Comparison of ENCODE assay signal across 8 cellular contexts in the genomic region with DNA sequence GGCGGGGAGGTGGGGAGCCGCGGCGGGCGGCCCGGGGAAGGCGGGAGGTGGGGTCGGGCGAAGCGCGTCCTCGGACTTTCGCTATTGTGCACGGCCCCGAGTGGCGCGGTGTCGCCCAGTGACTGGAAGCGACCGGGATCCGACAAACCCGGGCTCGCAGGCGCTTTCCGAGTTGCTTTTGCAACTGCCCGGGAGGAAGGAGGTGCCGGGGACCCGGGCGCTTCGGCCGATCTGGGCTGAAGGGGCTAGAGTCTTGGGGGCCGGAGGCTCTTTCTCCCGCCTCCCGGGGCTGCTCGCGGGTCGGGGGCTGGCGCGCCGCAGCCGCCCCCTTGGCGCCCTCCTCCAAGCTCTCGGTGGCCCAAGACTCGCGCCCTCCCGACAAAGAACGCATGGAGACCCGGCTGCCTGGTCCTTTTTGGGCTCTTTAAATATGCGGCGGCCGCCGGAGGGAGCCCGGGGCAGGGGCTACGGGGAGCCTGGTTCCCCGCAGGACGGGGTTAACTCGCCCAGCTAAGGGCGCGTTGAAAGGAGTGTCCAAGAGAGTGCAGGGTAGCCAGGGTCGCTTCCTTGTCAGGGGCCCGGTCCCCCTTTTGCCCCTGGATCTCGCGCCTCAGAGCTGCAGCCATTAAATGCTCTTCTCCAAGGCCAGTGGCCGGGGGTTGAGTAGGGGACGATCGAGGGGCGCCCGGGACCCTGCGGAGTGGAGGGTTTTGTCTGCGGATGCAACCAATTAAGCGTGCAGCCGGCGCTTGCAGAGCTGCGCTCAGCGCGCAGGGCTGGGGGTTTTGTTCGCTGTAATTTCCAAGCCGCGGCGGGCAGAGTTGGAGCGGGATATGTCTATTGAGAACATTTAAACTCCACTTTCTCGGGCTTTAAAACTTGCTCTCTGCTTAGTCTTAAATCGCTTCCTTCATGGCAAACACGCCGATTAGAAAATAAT. TPM values are rescaled to one million over a fixed set of nuclear protein-coding genes. Genes with fewer than 3 reads are reported as not detected.
DNase-seq lines count a peak whose midpoint lies in the region; ATAC-seq, FAIRE-seq and TF ChIP-seq lines count a peak whose summit lies in the region.

No MANE protein-coding gene starts in this region.

- no peaks in the 10 kb centered on the region for H3K27me3 ChIP-seq in HUES64 (ENCODE audit: insufficient read depth, low read length)

- TF ChIP-seq CTCF in brain (conservative IDR thresholded peaks at IDR 0.05), result no peak
- no peak for TF ChIP-seq CTCF in kidney (IDR thresholded peaks at IDR 0.05; ENCODE audit: borderline replicate concordance, extremely low read depth, insufficient read depth)

- H3K9me3 Mint-ChIP-seq in brain, result no peaks in the 10 kb centered on the region

- peak; percentile 12 for ATAC-seq in stimulated activated naive CD8-positive, alpha-beta T cell treated with anti-CD3 and anti-CD28 coated beads, Interleukin-15, Interleukin-2, amounts not matched to agents 100 U/mL and 50 U/mL, for 24 hours
- ATAC-seq in HG03342 (IDR thresholded peaks at IDR 0.05; ENCODE audit: unreplicated experiment) (no peak), GM19023 (IDR thresholded peaks at IDR 0.05; ENCODE audit: unreplicated experiment) (no peak), GM18873 (IDR thresholded peaks at IDR 0.05; ENCODE audit: low FRiP score, unreplicated experiment) (no peak)

- intact Hi-C loops in kidney (cut with DNase I), result no loop called here

- peak; percentile 78 for DNase-seq in DMS53 (lab: John Stamatoyannopoulos, UW)
- DNase-seq in kidney, result peak; percentile 69
- DNase-seq in stimulated activated naive CD8-positive, alpha-beta T cell treated with anti-CD3 and anti-CD28 coated beads, Interleukin-15, Interleukin-2, amounts not matched to agents 100 U/mL and 50 U/mL, for 24 hours, result peak; percentile 10

- peaks cover 25% of the 10 kb centered on the region for H3K36me3 ChIP-seq in HUES64 (ENCODE audit: insufficient read depth, low read length)
- no peaks in the 10 kb centered on the region for H3K36me3 ChIP-seq in kidney (ENCODE audit: control insufficient read depth in 1 of 2, insufficient read depth in 2 of 2, low read length in 2 of 2)

- H3K4me3 ChIP-seq in HUES64 (ENCODE audit: low read length) (peak overlapping the region; percentile 89), kidney (ENCODE audit: low read length in 2 of 2) (peak overlapping the region; percentile 31 to 51)

- H3K9ac ChIP-seq in HUES64 (ENCODE audit: low read depth, low read length) (peak overlapping the region; percentile 89), kidney (ENCODE audit: low read length in 2 of 2) (no peak overlapping the region)

- WGBS in HUES64, result under 1% methylated on average over 85 of the region's 85 CpGs

- H3K9me3 ChIP-seq in HUES64 (ENCODE audit: insufficient read depth, low read depth, low read length), result no peaks in the 10 kb centered on the region
- no peaks in the 10 kb centered on the region for H3K9me3 ChIP-seq in kidney (ENCODE audit: control insufficient read depth in 1 of 2, low read length in 2 of 2)

- H3K27me3 Mint-ChIP-seq in brain, result peaks cover 35% of the 10 kb centered on the region

- H3K27ac Mint-ChIP-seq in brain, result peak overlapping the region in 4 of 5 experiments; percentile 93 to 98 (median 97)

- H3K4me1 ChIP-seq in HUES64 (ENCODE audit: insufficient read depth, low read length), result peaks cover 45% of the 10 kb centered on the region
- H3K4me1 ChIP-seq in kidney (ENCODE audit: control insufficient read depth in 1 of 2, insufficient read depth in 1 of 2, low read depth in 1 of 2, low read length in 2 of 2), result peaks cover 3 to 12% of the 10 kb centered on the region in 2 donors

- no peak for FAIRE-seq in kidney (lab: Jason Lieb, UNC)

- H3K36me3 Mint-ChIP-seq in brain, result peaks cover 3% of the 10 kb centered on the region

- H3K27ac ChIP-seq in HUES64 (ENCODE audit: low read depth, low read length), result peak overlapping the region; percentile 77
- no peak overlapping the region for H3K27ac ChIP-seq in kidney (ENCODE audit: low read depth in 2 of 2, low read length in 2 of 2)

- peaks cover 50% of the 10 kb centered on the region for H3K4me1 Mint-ChIP-seq in brain

- H3K4me3 Mint-ChIP-seq in brain, result peak overlapping the region; percentile 86 to 98 (median 94)

RNA-seq across cellular contexts. Expression of a gene that starts 1.6 kb away (rescaled TPM):
- polyA plus RNA-seq in HUES64 (2013, experiment 1 of 2), result 156 TPM
- 179 TPM for polyA plus RNA-seq in HUES64 (2013, experiment 2 of 2)
- polyA plus RNA-seq in brain (ENCODE audit: insufficient read depth, low read depth, low replicate concordance) (not detected), kidney (ENCODE audit: insufficient read depth, low read depth, low replicate concordance) (0.11 TPM)
- total RNA-seq in kidney, result 0.98 TPM

Comparison
In these comparisons a context has a peak if more than half of its experiments do, and no peak if none do; other contexts are left out.
1. DNase-seq: peak in every context shown above with its lines; median percentile 78 in DMS53; 69 in kidney; 10 in stimulated activated naive CD8-positive, alpha-beta T cell treated with anti-CD3 and anti-CD28 coated beads, Interleukin-15, Interleukin-2, amounts not matched to agents 100 U/mL and 50 U/mL, for 24 hours.